24 cellular contexts compared by ENCODE assay signal in genomic region chr2:187934236-187934635, GRCh38.
"Had no signal": no experiment of that assay in that cellular context is flagged by ENCODE, and none has a peak within 500 bp of the region (broad histone marks: within the 10 kb centered on the region; RNA-seq: fewer than 3 reads in every experiment).

No MANE protein-coding gene starts in this region.

- ATAC-seq: activated CD8-positive, alpha-beta T cell treated with anti-CD3 and anti-CD28 coated beads, Interleukin-2, amount 10 ng/mL, durations not matched to agents 7 days and 5 days; WTC11 had no signal

- H3K27me3 ChIP-seq: adrenal gland, Peyer's patch had no signal

- H3K9me3 ChIP-seq: adrenal gland, Peyer's patch had no signal

- H3K4me3 Mint-ChIP-seq: activated CD8-positive, alpha-beta T cell treated with anti-CD3 and anti-CD28 coated beads, Interleukin-2, amount 10 ng/mL, durations not matched to agents 7 days and 5 days; activated naive CD8-positive, alpha-beta T cell treated with anti-CD3 and anti-CD28 coated beads, Interleukin-2, amount 10 ng/mL, durations not matched to agents 7 days and 5 days; T-helper 1 cell treated with Interleukin-12 subunit alpha and Interleukin-12 subunit beta and Interleukin-4 antibody, amounts not matched to agents 30 μg/mL and 1 μg/mL, for 36 hours; WTC11 had no signal

- DNase-seq: activated CD4-positive, alpha-beta T cell treated with anti-CD3 and anti-CD28 coated beads for 48 hours; activated CD4-positive, alpha-beta T cell treated with anti-CD3 and anti-CD28 coated beads, Interleukin-2, amount 50 U/mL, for 4 hours; activated CD4-positive, CD25-positive, alpha-beta regulatory T cell treated with anti-CD3 and anti-CD28 coated beads, Interleukin-2, amount 50 U/mL, for 72 hours; activated CD8-positive, alpha-beta memory T cell treated with anti-CD3 and anti-CD28 coated beads, Interleukin-2, amount 50 U/mL, for 48 hours; activated CD8-positive, alpha-beta T cell treated with anti-CD3 and anti-CD28 coated beads, Interleukin-2, amount 10 ng/mL, durations not matched to agents 7 days and 5 days; activated naive CD4-positive, alpha-beta T cell treated with anti-CD3 and anti-CD28 coated beads, Interleukin-2, amount 50 U/mL, for 16 hours; activated naive CD8-positive, alpha-beta T cell treated with anti-CD3 and anti-CD28 coated beads, Interleukin-2, amount 10 ng/mL, durations not matched to agents 7 days and 5 days; activated T-cell treated with anti-CD3 and anti-CD28 coated beads, Interleukin-2, amount 50 U/mL, for 1 hour; adrenal gland; anterior cingulate cortex; MM.1S; NCI-H1105 treated with DMSO at 0.1 percent for 48 hours; NCI-H1436 treated with DMSO at 0.1 percent for 48 hours; NCI-H187; NCI-H2081; NCI-H510A treated with DMSO at 0.1 percent for 48 hours; NCI-H774; NK-92 treated with Interleukin-12 subunit alpha and Interleukin-12 subunit beta, amount 100 ng/mL, for 24 hours; Peyer's patch; SHP77 treated with DMSO at 0.1 percent for 48 hours had no signal

- H3K4me1 Mint-ChIP-seq: activated naive CD8-positive, alpha-beta T cell treated with anti-CD3 and anti-CD28 coated beads, Interleukin-2, amount 10 ng/mL, durations not matched to agents 7 days and 5 days; WTC11 had no signal

- H3K36me3 Mint-ChIP-seq: activated naive CD8-positive, alpha-beta T cell treated with anti-CD3 and anti-CD28 coated beads, Interleukin-2, amount 10 ng/mL, durations not matched to agents 7 days and 5 days; WTC11 had no signal

- H3K4me1 ChIP-seq: adrenal gland, Peyer's patch had no signal

- H3K9ac ChIP-seq: KMS-11 had no signal

- H3K27ac ChIP-seq: adrenal gland, KMS-11, Peyer's patch, RWPE1 had no signal

- H3K4me3 ChIP-seq: adrenal gland, Peyer's patch had no signal

- H3K9me3 Mint-ChIP-seq: activated naive CD8-positive, alpha-beta T cell treated with anti-CD3 and anti-CD28 coated beads, Interleukin-2, amount 10 ng/mL, durations not matched to agents 7 days and 5 days; T-helper 1 cell treated with Interleukin-12 subunit alpha and Interleukin-12 subunit beta and Interleukin-4 antibody, amounts not matched to agents 30 μg/mL and 1 μg/mL, for 36 hours; WTC11 had no signal

- H3K36me3 ChIP-seq: adrenal gland, Peyer's patch had no signal

- H3K27ac Mint-ChIP-seq: activated CD8-positive, alpha-beta T cell treated with anti-CD3 and anti-CD28 coated beads, Interleukin-2, amount 10 ng/mL, durations not matched to agents 7 days and 5 days; activated naive CD8-positive, alpha-beta T cell treated with anti-CD3 and anti-CD28 coated beads, Interleukin-2, amount 10 ng/mL, durations not matched to agents 7 days and 5 days; T-helper 1 cell treated with Interleukin-12 subunit alpha and Interleukin-12 subunit beta and Interleukin-4 antibody, amounts not matched to agents 30 μg/mL and 1 μg/mL, for 36 hours; WTC11 had no signal
